In genomic region chr12:130556486-130557055, GRCh38 we compare ENCODE assay signal across 10 cellular contexts.
"Had no signal": no experiment of that assay in that cellular context is flagged by ENCODE, and none has a peak within 500 bp of the region (broad histone marks: within the 10 kb centered on the region; RNA-seq: fewer than 3 reads in every experiment).

No MANE protein-coding gene starts in this region.

- DNase-seq: KBM-7, MV-4-11, NCI-H1048, NCI-H1694 treated with DMSO at 0.1 percent for 48 hours, NCI-H226, NCI-H446, NCI-H524 treated with DMSO at 0.1 percent for 48 hours, Right ventricle myocardium superior, RPMI8226, SIG-M5 had no signal
